Comparison of ENCODE assay signal across 7 cellular contexts in genomic region chr14:37198273-37198598, GRCh38. TPM values are rescaled to one million over a fixed set of nuclear protein-coding genes. Genes with fewer than 3 reads are reported as not detected.
DNase-seq lines count a peak whose midpoint lies in the region; ATAC-seq and TF ChIP-seq lines count a peak whose summit lies in the region.

No MANE protein-coding gene starts in this region.

- H3K27me3 ChIP-seq in NT2/D1 (ENCODE audit: insufficient read depth, insufficient read length) (no peaks in the 10 kb centered on the region), breast epithelium (no peaks in the 10 kb centered on the region), right lobe of liver (no peaks in the 10 kb centered on the region), suprapubic skin (no peaks in the 10 kb centered on the region)

- TF ChIP-seq POLR2A in breast epithelium (IDR thresholded peaks at IDR 0.05) (no peak), right lobe of liver (IDR thresholded peaks at IDR 0.05) (no peak), suprapubic skin (IDR thresholded peaks at IDR 0.05) (no peak)

- ATAC-seq in right lobe of liver, result peak in 2 of 4 donors; percentile 7 to 27
- ATAC-seq in HG02938 (IDR thresholded peaks at IDR 0.05; ENCODE audit: unreplicated experiment), result no peak

- H3K27ac ChIP-seq in breast epithelium (peak overlapping the region; percentile 93), right lobe of liver (peak overlapping the region; percentile 65 to 84 (median 71)), suprapubic skin (peak overlapping the region; percentile 87)

- H3K4me3 ChIP-seq in NT2/D1 (ENCODE audit: insufficient read length, low read depth) (peak overlapping the region; percentile 69), breast epithelium (peak overlapping the region; percentile 49 to 77 (median 70)), right lobe of liver (peak overlapping the region; percentile 45 to 65 (median 63)), suprapubic skin (peak overlapping the region; percentile 69)

- intact Hi-C loops in breast epithelium (cut with DNase I; ENCODE audit: low total_unique reads) (no loop called here), right lobe of liver (cut with DNase I) (no loop called here)

- H3K9ac ChIP-seq in NT2/D1 (ENCODE audit: insufficient read length, low read depth), result peak overlapping the region; percentile 80

- H3K36me3 ChIP-seq in NT2/D1 (ENCODE audit: insufficient read depth, insufficient read length, low read length) (no peaks in the 10 kb centered on the region), breast epithelium (no peaks in the 10 kb centered on the region), right lobe of liver (no peaks in the 10 kb centered on the region), suprapubic skin (no peaks in the 10 kb centered on the region)

- DNase-seq in NT2/D1 (ENCODE audit: low read depth, low spot score), result no peak
- no peak for DNase-seq in breast epithelium (ENCODE audit: low spot score in 2 of 2)
- DNase-seq in right lobe of liver, result no peak
- no peak for DNase-seq in suprapubic skin (ENCODE audit: low spot score in 2 of 2)
- no peak for DNase-seq in NCI-H187 (lab: John Stamatoyannopoulos, UW)
- no peak for DNase-seq in NCI-H1048 (lab: John Stamatoyannopoulos, UW)

- TF ChIP-seq CTCF in breast epithelium (IDR thresholded peaks at IDR 0.05) (peak in 1 of 3 donors; percentile 7), right lobe of liver (IDR thresholded peaks at IDR 0.05) (peak in 1 of 4 donors; percentile 42), suprapubic skin (IDR thresholded peaks at IDR 0.05) (no peak)

- TF ChIP-seq EP300 in suprapubic skin (IDR thresholded peaks at IDR 0.05), result no peak

- no peaks in the 10 kb centered on the region for H3K9me3 ChIP-seq in NT2/D1 (ENCODE audit: insufficient read depth, low read length)
- no peaks in the 10 kb centered on the region for H3K9me3 ChIP-seq in breast epithelium
- H3K9me3 ChIP-seq in right lobe of liver, result no peaks in the 10 kb centered on the region
- H3K9me3 ChIP-seq in suprapubic skin, result no peaks in the 10 kb centered on the region

- 8% methylated on average over 9 of the region's 11 CpGs for WGBS in right lobe of liver (ENCODE audit: insufficient coverage, low coverage, low lambda C conversion rate, missing lambda C conversion rate)
- 7% methylated on average over 11 of the region's 11 CpGs for WGBS in suprapubic skin

- H3K4me1 ChIP-seq in NT2/D1 (ENCODE audit: insufficient read depth, insufficient read length) (no peaks in the 10 kb centered on the region), breast epithelium (no peaks in the 10 kb centered on the region), right lobe of liver (peaks cover 0 to 4% (median 2%) of the 10 kb centered on the region in 4 donors), suprapubic skin (peaks cover 12% of the 10 kb centered on the region)

RNA-seq across cellular contexts. Expression of gene MIPOL1, which starts 0.5 kb away (rescaled TPM):
- total RNA-seq in breast epithelium, result 10 to 100 TPM; 12.2 to 48.8 (median 36.1) TPM
- 1 to 10 TPM; 3.0 to 5.7 (median 4.0) TPM for total RNA-seq in right lobe of liver
- total RNA-seq in suprapubic skin, result 10 to 100 TPM in 2 of 4 donors, 1 to 10 TPM in 2; 3.5 to 12.7 (median 7.6) TPM

RNA-seq across cellular contexts. Expression of gene SLC25A21, which starts 25.8 kb away (rescaled TPM):
- total RNA-seq in breast epithelium, result 1 to 10 TPM in 2 of 3 donors, under 1 TPM in 1; 0.66 to 2.3 (median 1.6) TPM
- total RNA-seq in right lobe of liver, result under 1 TPM in 5 of 6 experiments, not detected in 1; 0.09 to 0.37 (median 0.18) TPM
- total RNA-seq in suprapubic skin, result 1 to 10 TPM in 1 of 4 donors, not detected in 3; 2.0 TPM
